ENCODE assay signal across 11 cellular contexts in the genomic region with DNA sequence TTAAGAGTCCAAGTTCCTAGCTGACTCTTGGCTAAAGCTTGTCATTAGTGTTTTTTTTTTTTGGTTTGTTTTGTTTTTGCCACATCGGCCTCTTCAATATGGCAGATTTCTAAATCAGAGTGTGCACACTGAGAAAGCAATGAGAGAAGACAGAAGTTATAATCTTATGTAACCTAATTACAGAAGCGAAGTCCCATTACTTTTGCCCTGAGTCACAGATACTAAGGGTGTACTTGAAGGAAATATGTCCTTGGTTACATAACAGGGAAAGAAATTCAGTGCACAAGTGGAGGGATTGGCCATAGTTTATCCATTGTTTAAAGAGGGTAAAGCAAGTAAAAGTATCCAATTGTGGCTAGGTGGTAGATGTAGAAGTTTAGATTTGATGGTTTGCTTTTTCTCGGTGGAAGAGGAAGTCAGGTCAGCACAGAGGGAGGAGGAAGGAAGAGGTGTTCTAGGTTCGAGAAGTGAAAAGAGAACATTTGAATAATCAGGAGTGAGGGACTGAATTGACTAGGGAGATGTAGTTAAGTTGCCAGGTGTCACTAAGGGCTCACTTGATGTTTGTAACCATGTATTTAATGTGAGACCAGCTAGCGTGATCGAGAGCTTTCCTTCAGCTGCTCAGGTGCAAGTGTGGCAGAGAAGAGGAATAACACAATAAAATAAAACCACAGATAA. TPM values are rescaled to one million over a fixed set of nuclear protein-coding genes. Genes with fewer than 3 reads are reported as not detected.
DNase-seq lines count a peak whose midpoint lies in the region; ATAC-seq, FAIRE-seq and TF ChIP-seq lines count a peak whose summit lies in the region.
"Had no signal": no experiment of that assay in that cellular context is flagged by ENCODE, and none has a peak within 500 bp of the region (broad histone marks: within the 10 kb centered on the region; RNA-seq: fewer than 3 reads in every experiment).

No MANE protein-coding gene starts in this region.

- TF ChIP-seq CTCF in OCI-LY7 (conservative IDR thresholded peaks at IDR 0.05; ENCODE audit: low read length) (no peak), osteoblast (IDR thresholded peaks at IDR 0.05; ENCODE audit: extremely low read depth, low read depth, low read length) (no peak)

- in situ Hi-C loops in HAP-1 (cut with MboI; ENCODE audit: low sequenced_read_pairs) = no loop called here

- no peak for TF ChIP-seq POLR2A in GM12891 (IDR thresholded peaks at IDR 0.05; ENCODE audit: low read depth, low read length)

- H3K9me3 ChIP-seq in OCI-LY7 (ENCODE audit: low read length) = peaks cover 8% of the 10 kb centered on the region; the same call in 1 of the 2 replicates
- H3K9me3 ChIP-seq in osteoblast (ENCODE audit: low read depth, low read length) = no peaks in the 10 kb centered on the region
- H3K9me3 ChIP-seq in HAP-1 = no peaks in the 10 kb centered on the region

- H3K27ac ChIP-seq in OCI-LY7 (ENCODE audit: low read depth, low read length, poor library complexity, severe bottlenecking) (peak overlapping the region; percentile 44), osteoblast (ENCODE audit: low read depth, low read length) (no peak overlapping the region)
- H3K27ac ChIP-seq: PC-9 had no signal

- H4K20me1 ChIP-seq in OCI-LY7 (ENCODE audit: insufficient read depth, low read length) (no peaks in the 10 kb centered on the region; the same call in 1 of the 2 replicates), osteoblast (ENCODE audit: insufficient read depth, low read length) (peaks cover 27% of the 10 kb centered on the region)

- H3K79me2 ChIP-seq in OCI-LY7 (ENCODE audit: insufficient read depth, low read depth, low read length) (peaks cover 88% of the 10 kb centered on the region), osteoblast (ENCODE audit: insufficient read depth, low read length) (peaks cover 91% of the 10 kb centered on the region)

- H3K36me3 ChIP-seq in OCI-LY7 (ENCODE audit: insufficient read depth, low read length) = peaks cover 26% of the 10 kb centered on the region
- peaks cover 5% of the 10 kb centered on the region for H3K36me3 ChIP-seq in osteoblast (ENCODE audit: insufficient read depth, low read length)
- no peaks in the 10 kb centered on the region for H3K36me3 ChIP-seq in HAP-1 (replicated peaks)

- intact Hi-C loops in OCI-LY7 (cut with micrococcal nuclease; ENCODE audit: unreplicated experiment) = no loop called here

- H3K9me2 ChIP-seq in OCI-LY7 (ENCODE audit: insufficient read depth, low read length) = no peaks in the 10 kb centered on the region

- ATAC-seq in GM19438 (IDR thresholded peaks at IDR 0.05; ENCODE audit: low read depth, unreplicated experiment) = peak; percentile 94
- peak; percentile 91 for ATAC-seq in HG02973 (IDR thresholded peaks at IDR 0.05; ENCODE audit: unreplicated experiment)
- ATAC-seq in HG03039 (IDR thresholded peaks at IDR 0.05; ENCODE audit: unreplicated experiment) = no peak

- BruUV-seq in OCI-LY7 (replicated peaks; lab: Mats Ljungman, UMichigan) = no TSS peak

- peak overlapping the region; percentile 5 for H3K4me3 ChIP-seq in OCI-LY7 (ENCODE audit: low read depth, low read length, poor library complexity, severe bottlenecking)
- H3K4me3 ChIP-seq in osteoblast (ENCODE audit: insufficient read depth, low read length) = no peak overlapping the region
- no peak overlapping the region for H3K4me3 ChIP-seq in HAP-1
- H3K4me3 ChIP-seq: PC-9 had no signal

- POLR2A ChIA-PET in OCI-LY7 (lab: Charles Lee) = interaction anchor here (0.5 to 1.0 kb wide), 4 partner anchors 14 to 1044 kb away, joined by 3 read pairs; no protein-coding TSS in a partner anchor

- no peaks in the 10 kb centered on the region for H3K27me3 ChIP-seq in osteoblast (ENCODE audit: insufficient read depth, low read length)
- H3K27me3 ChIP-seq in HAP-1 (ENCODE audit: low read depth) = no peaks in the 10 kb centered on the region

- H2AFZ ChIP-seq in OCI-LY7 (ENCODE audit: low read length) (no peak overlapping the region), osteoblast (ENCODE audit: low read length) (no peak overlapping the region)
- H2AFZ ChIP-seq: PC-9 had no signal

- H3K4me2 ChIP-seq in OCI-LY7 (ENCODE audit: low read length) (peak overlapping the region; percentile 54), osteoblast (ENCODE audit: insufficient read depth, low read length) (no peak overlapping the region)
- H3K4me2 ChIP-seq: PC-9 had no signal

- peak; percentile 75 for FAIRE-seq in GM12891 (lab: Jason Lieb, UNC)

- CTCF ChIA-PET in OCI-LY7 (lab: Charles Lee; ENCODE audit: unreplicated experiment) = interaction anchor here (0.5 kb wide), 1 partner anchor 34 kb away, joined by 4 read pairs; no protein-coding TSS in a partner anchor

- DNase-seq in GM12891 (ENCODE audit: insufficient read length, low spot score) (no peak), OCI-LY7 (ENCODE audit: low spot score) (peak; percentile 61), osteoblast (ENCODE audit: insufficient read length, low spot score, missing footprints) (no peak), SW 1271 (lab: John Stamatoyannopoulos, UW) (no peak), HAP-1 (ENCODE audit: low spot score in 2 of 2) (no peak)
- DNase-seq: CD4-positive, alpha-beta T cell; mesendoderm; PC-9 had no signal

- H3K4me1 ChIP-seq in OCI-LY7 (ENCODE audit: insufficient read depth, low read length, poor library complexity, severe bottlenecking) = peaks cover 15% of the 10 kb centered on the region
- H3K4me1 ChIP-seq in osteoblast (ENCODE audit: insufficient read depth, low read length) = no peaks in the 10 kb centered on the region
- no peaks in the 10 kb centered on the region for H3K4me1 ChIP-seq in HAP-1

TF ChIP-seq in GM12891, 5 proteins besides CTCF, POLR2A, EP300 and RAD21:
- peak; percentile 79 for TF ChIP-seq SPI1 (IDR thresholded peaks at IDR 0.05; ENCODE audit: low read depth, low read length)
- TF ChIP-seq PAX5 (IDR thresholded peaks at IDR 0.05; ENCODE audit: insufficient read depth, low read length, severe bottlenecking) = no peak
- no peak for TF ChIP-seq TAF1 (IDR thresholded peaks at IDR 0.05; ENCODE audit: low read depth, low read length)
- TF ChIP-seq POU2F2 (IDR thresholded peaks at IDR 0.05; ENCODE audit: low read depth, low read length) = peak; percentile 17; the same call in 1 of the 2 replicates
TF ChIP-seq in GM12891: peak in this region for 2.

RNA-seq across cellular contexts. Expression of gene GTF2F2, which starts 12.2 kb away (rescaled TPM):
- polyA plus RNA-seq in GM12891 (2012; ENCODE audit: low read depth, missing spikeins) = 10.7 TPM
- 20.1 and 28.0 TPM in 2 replicates for total RNA-seq in OCI-LY7 (2014; rRNA removed; shearing (Covaris generic))
- total RNA-seq in OCI-LY7 (2022) = 22.5 and 25.1 TPM in 2 replicates
- total RNA-seq in osteoblast = 19.9 and 23.6 TPM in 2 replicates
